ENCODE assay signal across 13 cellular contexts in genomic region chr4:10492486-10492885, GRCh38. TPM values are rescaled to one million over a fixed set of nuclear protein-coding genes. Genes with fewer than 3 reads are reported as not detected.
A peak's percentile ranks its signal among the peaks of the same experiment; 100 is the strongest.
DNase-seq lines count a peak whose midpoint lies in the region; ATAC-seq and TF ChIP-seq lines count a peak whose summit lies in the region.
"Had no signal": no experiment of that assay in that cellular context is flagged by ENCODE, and none has a peak within 500 bp of the region (broad histone marks: within the 10 kb centered on the region; RNA-seq: fewer than 3 reads in every experiment).

No MANE protein-coding gene starts in this region.

- H3K27ac Mint-ChIP-seq in neural crest cell (ENCODE audit: unreplicated experiment) (peak overlapping the region; percentile 81), CD14-positive monocyte (no peak overlapping the region)
- H3K27ac Mint-ChIP-seq: CD8-positive, alpha-beta memory T cell had no signal

- TF ChIP-seq CTCF in neural crest cell (conservative IDR thresholded peaks at IDR 0.05) (no peak), CD14-positive monocyte (IDR thresholded peaks at IDR 0.05) (no peak)

- H3K4me1 Mint-ChIP-seq in neural crest cell (peaks cover 26% of the 10 kb centered on the region), CD14-positive monocyte (no peaks in the 10 kb centered on the region)

- H3K27me3 Mint-ChIP-seq in neural crest cell (ENCODE audit: low read depth) (no peaks in the 10 kb centered on the region), CD14-positive monocyte (ENCODE audit: low read depth in 3 of 3) (peaks cover 0 to 5% (median 0%) of the 10 kb centered on the region in 3 donors)

- H3K4me3 Mint-ChIP-seq in neural crest cell (no peak overlapping the region), CD14-positive monocyte (no peak overlapping the region)
- H3K4me3 Mint-ChIP-seq: CD8-positive, alpha-beta memory T cell had no signal

- H3K36me3 Mint-ChIP-seq in neural crest cell (ENCODE audit: low read depth): no peaks in the 10 kb centered on the region
- H3K36me3 Mint-ChIP-seq in CD14-positive monocyte: no peaks in the 10 kb centered on the region
- H3K36me3 Mint-ChIP-seq: CD8-positive, alpha-beta memory T cell had no signal

- no peak for ATAC-seq in GM18517 (IDR thresholded peaks at IDR 0.05; ENCODE audit: unreplicated experiment)
- ATAC-seq: A549, GM12878 had no signal

- peak; percentile 44 for DNase-seq in ELF-1 (ENCODE audit: low read depth, low spot score)
- peak; percentile 15 for DNase-seq in NCI-H1417 treated with DMSO at 0.1 percent for 48 hours (lab: John Stamatoyannopoulos, UW)
- DNase-seq in NCI-H748 (lab: John Stamatoyannopoulos, UW; ENCODE audit: unreplicated experiment): peak; percentile 85
- no peak for DNase-seq in neural crest cell (ENCODE audit: low read depth, low spot score)
- DNase-seq in pons (ENCODE audit: low spot score): no peak
- no peak for DNase-seq in NCI-H2081 treated with DMSO at 0.1 percent for 48 hours (lab: John Stamatoyannopoulos, UW)
- DNase-seq in CD14-positive monocyte (ENCODE audit: low spot score): no peak
- DNase-seq: BE2C; CD8-positive, alpha-beta memory T cell; DMS53 had no signal

- H3K9me3 Mint-ChIP-seq in neural crest cell: no peaks in the 10 kb centered on the region
- H3K9me3 Mint-ChIP-seq in CD14-positive monocyte: peaks cover 0 to 2% (median 0%) of the 10 kb centered on the region in 7 donors
- H3K9me3 Mint-ChIP-seq: CD8-positive, alpha-beta memory T cell had no signal

- intact Hi-C loops in CD14-positive monocyte (cut with micrococcal nuclease): no loop called here

RNA-seq across cellular contexts. Expression of gene ZNF518B, which starts 35.3 kb away (rescaled TPM):
- 67.3 and 77.3 TPM in 2 replicates for total RNA-seq in neural crest cell
- 10 to 100 TPM in 1 of 2 donors, 1 to 10 TPM in 1; 5.4 to 11.3 TPM for polyA plus RNA-seq in CD14-positive monocyte

Comparison
In these comparisons a context has a peak if more than half of its experiments do, and no peak if none do; other contexts are left out.
1. DNase-seq: peak in ELF-1 (single experiment), NCI-H1417 treated with DMSO at 0.1 percent for 48 hours (single experiment) and NCI-H748 (single experiment); none in neural crest cell (single experiment), pons (single experiment), NCI-H2081 treated with DMSO at 0.1 percent for 48 hours (single experiment) and CD14-positive monocyte (single experiment).